In the genomic region with DNA sequence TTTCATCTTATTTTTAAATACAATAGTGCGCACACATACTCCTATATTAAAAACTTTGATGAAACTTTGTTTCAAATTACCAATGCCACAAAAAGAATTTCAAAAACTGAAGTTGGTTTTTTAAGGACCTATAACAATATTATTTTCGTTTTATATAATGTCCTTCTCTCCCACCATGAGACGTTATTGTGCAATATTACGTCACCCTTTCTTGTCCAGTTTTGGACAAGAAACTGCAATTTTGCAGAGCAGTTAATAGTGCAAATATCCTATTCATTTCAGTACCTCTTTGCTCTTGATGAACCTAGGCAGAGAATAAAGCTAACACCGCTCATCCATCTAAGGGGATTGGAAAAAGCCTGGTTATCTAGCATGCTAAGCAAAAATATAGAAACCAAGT, we compare ENCODE assay signal across 24 cellular contexts.
"Had no signal": no experiment of that assay in that cellular context is flagged by ENCODE, and none has a peak within 500 bp of the region (broad histone marks: within the 10 kb centered on the region; RNA-seq: fewer than 3 reads in every experiment).

No MANE protein-coding gene starts in this region.

- FAIRE-seq: islet of Langerhans, pancreas had no signal

- H3K27me3 ChIP-seq: body of pancreas, gastroesophageal sphincter, heart left ventricle, pancreas, upper lobe of left lung had no signal

- H3K4me1 ChIP-seq: body of pancreas, gastroesophageal sphincter, pancreas, upper lobe of left lung had no signal

- H3K36me3 ChIP-seq: gastroesophageal sphincter, heart left ventricle, pancreas, upper lobe of left lung had no signal

- H3K27ac ChIP-seq: body of pancreas, epithelial cell of prostate, gastroesophageal sphincter, pancreas, upper lobe of left lung, VCaP had no signal

- H3K4me3 ChIP-seq: body of pancreas, gastroesophageal sphincter, heart left ventricle, pancreas, upper lobe of left lung had no signal

- ATAC-seq: activated CD8-positive, alpha-beta memory T cell treated with anti-CD3 and anti-CD28 coated beads, Interleukin-2, amount 10 ng/mL, durations not matched to agents 7 days and 5 days; activated CD8-positive, alpha-beta T cell treated with anti-CD3 and anti-CD28 coated beads for 36 hours; activated naive CD8-positive, alpha-beta T cell treated with anti-CD3 and anti-CD28 coated beads, Interleukin-2, amount 50 U/mL, for 24 hours; body of pancreas; gastroesophageal sphincter; heart left ventricle; left ventricle myocardium superior; naive thymus-derived CD8-positive, alpha-beta T cell; pancreas; right cardiac atrium; stimulated activated naive CD8-positive, alpha-beta T cell treated with anti-CD3 and anti-CD28 coated beads, Interleukin-15, Interleukin-2, amounts not matched to agents 100 U/mL and 50 U/mL, for 24 hours had no signal

- DNase-seq: activated CD4-positive, alpha-beta T cell treated with anti-CD3 and anti-CD28 coated beads, Interleukin-2, amount 10 ng/mL, durations not matched to agents 7 days and 5 days; activated CD4-positive, CD25-positive, alpha-beta regulatory T cell treated with anti-CD3 and anti-CD28 coated beads, Interleukin-2, amount 50 U/mL, for 72 hours; activated CD8-positive, alpha-beta memory T cell treated with anti-CD3 and anti-CD28 coated beads, Interleukin-2, amount 10 ng/mL, durations not matched to agents 7 days and 5 days; activated CD8-positive, alpha-beta T cell treated with anti-CD3 and anti-CD28 coated beads for 36 hours; activated effector memory CD4-positive, alpha-beta T cell treated with anti-CD3 and anti-CD28 coated beads, Interleukin-2, amount 50 U/mL, for 16 hours; activated naive CD4-positive, alpha-beta T cell treated with anti-CD3 and anti-CD28 coated beads, Interleukin-2, amount 50 U/mL, for 16 hours; activated naive CD8-positive, alpha-beta T cell treated with anti-CD3 and anti-CD28 coated beads, Interleukin-2, amount 50 U/mL, for 24 hours; activated T-cell treated with anti-CD3 and anti-CD28 coated beads for 4 hours; anterior cingulate cortex; body of pancreas; heart left ventricle; left ventricle myocardium superior; mammary epithelial cell; naive thymus-derived CD8-positive, alpha-beta T cell; pancreas; right cardiac atrium; stimulated activated CD4-positive, alpha-beta T cell treated with anti-CD3 and anti-CD28 coated beads, Interleukin-12 subunit alpha, Interleukin-12 subunit beta, amount 100 ng/mL, for 4 hours; stimulated activated CD4-positive, alpha-beta T cell treated with anti-CD3 and anti-CD28 coated beads, Interleukin-4, amount 100 ng/mL, for 4 hours; stimulated activated naive CD8-positive, alpha-beta T cell treated with anti-CD3 and anti-CD28 coated beads, Interleukin-15, Interleukin-2, amounts not matched to agents 100 U/mL and 50 U/mL, for 24 hours; upper lobe of left lung had no signal

- H3K9me3 ChIP-seq: body of pancreas, gastroesophageal sphincter, heart left ventricle, pancreas, upper lobe of left lung had no signal
